9 cellular contexts compared by ENCODE assay signal in genomic region chr5:91293131-91293530, GRCh38.
A peak's percentile ranks its signal among the peaks of the same experiment; 100 is the strongest.
DNase-seq lines count a peak whose midpoint lies in the region; ATAC-seq, FAIRE-seq and TF ChIP-seq lines count a peak whose summit lies in the region.
"Had no signal": no experiment of that assay in that cellular context is flagged by ENCODE, and none has a peak within 500 bp of the region (broad histone marks: within the 10 kb centered on the region; RNA-seq: fewer than 3 reads in every experiment).

No MANE protein-coding gene starts in this region.

- ATAC-seq in A549 (peak in 1 of 2 experiments; percentile 16; a peak in 1 of 6 replicates), GM19395 (IDR thresholded peaks at IDR 0.05; ENCODE audit: unreplicated experiment) (peak; percentile 97), HG03135 (IDR thresholded peaks at IDR 0.05; ENCODE audit: unreplicated experiment) (peak; percentile 98)
- ATAC-seq in activated CD8-positive, alpha-beta T cell treated with anti-CD3 and anti-CD28 coated beads for 36 hours: peak; percentile 76

- TF ChIP-seq CTCF in A549 (IDR thresholded peaks at IDR 0.05) (no peak), A673 (conservative IDR thresholded peaks at IDR 0.05; ENCODE audit: low read depth, low read length) (no peak)
- TF ChIP-seq CTCF in activated CD8-positive, alpha-beta T cell treated with anti-CD3 and anti-CD28 coated beads for 36 hours (IDR thresholded peaks at IDR 0.05): no peak

- no peaks in the 10 kb centered on the region for H3K36me3 ChIP-seq in A673 (ENCODE audit: insufficient read depth, low read length, poor library complexity, severe bottlenecking)

- intact Hi-C loops in activated CD8-positive, alpha-beta T cell treated with anti-CD3 and anti-CD28 coated beads for 36 hours (cut with micrococcal nuclease): no loop called here
- intact Hi-C loops in A673 (cut with micrococcal nuclease; ENCODE audit: unreplicated experiment): no loop called here

- peaks cover 18% of the 10 kb centered on the region for H3K4me1 Mint-ChIP-seq in activated CD8-positive, alpha-beta T cell treated with anti-CD3 and anti-CD28 coated beads for 36 hours (ENCODE audit: low read depth)

- BruUV-seq in A673 (replicated peaks; lab: Mats Ljungman, UMichigan): no TSS peak

- no peak overlapping the region for H3K27ac Mint-ChIP-seq in activated CD8-positive, alpha-beta T cell treated with anti-CD3 and anti-CD28 coated beads for 36 hours

- no peak overlapping the region for H3K4me3 Mint-ChIP-seq in activated CD8-positive, alpha-beta T cell treated with anti-CD3 and anti-CD28 coated beads for 36 hours

- POLR2A ChIA-PET in A549 (lab: Yijun Ruan, JAX): no interaction called here
- POLR2A ChIA-PET in activated CD8-positive, alpha-beta T cell treated with anti-CD3 and anti-CD28 coated beads for 36 hours (lab: Charles Lee): no interaction called here
- POLR2A ChIA-PET in A673 (lab: Charles Lee; ENCODE audit: low non-redundant PET): no interaction called here

- no peak for TF ChIP-seq EP300 in A549 (IDR thresholded peaks at IDR 0.05)

- DNase-seq in A549 (ENCODE audit: low read depth in 1 of 2, low spot score in 1 of 2): no peak
- peak; percentile 61 for DNase-seq in activated CD8-positive, alpha-beta T cell treated with anti-CD3 and anti-CD28 coated beads for 36 hours
- no peak for DNase-seq in activated effector memory CD4-positive, alpha-beta T cell treated with anti-CD3 and anti-CD28 coated beads, Interleukin-2, amount 50 U/mL, for 16 hours
- DNase-seq in A673 (ENCODE audit: low spot score): no peak
- DNase-seq in germinal center (ENCODE audit: low spot score): no peak
- DNase-seq in activated effector memory CD4-positive, alpha-beta T cell treated with Interleukin-2 at 50 U/mL for 16 hours: no peak
- DNase-seq: DMS79 had no signal

- no peaks in the 10 kb centered on the region for H3K27me3 ChIP-seq in A673 (replicated peaks; ENCODE audit: insufficient read depth, low read depth, low read length, poor library complexity)

- no peaks in the 10 kb centered on the region for H3K9me3 Mint-ChIP-seq in activated CD8-positive, alpha-beta T cell treated with anti-CD3 and anti-CD28 coated beads for 36 hours

- no peaks in the 10 kb centered on the region for H3K36me3 Mint-ChIP-seq in activated CD8-positive, alpha-beta T cell treated with anti-CD3 and anti-CD28 coated beads for 36 hours (ENCODE audit: low read depth)

- no peaks in the 10 kb centered on the region for H3K9me3 ChIP-seq in A549
- no peaks in the 10 kb centered on the region for H3K9me3 ChIP-seq in A673 (ENCODE audit: low read depth, low read length, poor library complexity, severe bottlenecking)

- H3K4me3 ChIP-seq in A549 (no peak overlapping the region), A673 (ENCODE audit: low read depth, low read length, poor library complexity, severe bottlenecking) (no peak overlapping the region)

- H3K27ac ChIP-seq in A549 (peak overlapping the region in 1 of 2 experiments; percentile 57; a peak in 3 of 6 replicates), A673 (ENCODE audit: low read depth, low read length, poor library complexity, severe bottlenecking) (no peak overlapping the region)

- CTCF ChIA-PET in A549 (lab: Yijun Ruan, JAX): interaction anchor here (1.1 to 3.4 kb wide), 2 partner anchors 9 to 91 kb away, joined by 3 to 21 read pairs; partner anchors contain the start of gene ARRDC3
- CTCF ChIA-PET in activated CD8-positive, alpha-beta T cell treated with anti-CD3 and anti-CD28 coated beads for 36 hours (lab: Charles Lee): no interaction called here
- CTCF ChIA-PET in A673 (lab: Charles Lee): no interaction called here

- H3K4me1 ChIP-seq in A549 (peaks cover 26% of the 10 kb centered on the region), A673 (ENCODE audit: insufficient read depth, low read length, poor library complexity, severe bottlenecking) (no peaks in the 10 kb centered on the region)

- no peak for TF ChIP-seq RAD21 in A549 (conservative IDR thresholded peaks at IDR 0.05 in 1 of 2, IDR thresholded peaks at IDR 0.05 in 1 of 2)

- no peak for TF ChIP-seq POLR2A in A549 (IDR thresholded peaks at IDR 0.05; ENCODE audit: low read length)

- FAIRE-seq in A549 (lab: Jason Lieb, UNC): peak; percentile 59

- no peaks in the 10 kb centered on the region for H3K27me3 Mint-ChIP-seq in activated CD8-positive, alpha-beta T cell treated with anti-CD3 and anti-CD28 coated beads for 36 hours

- peak overlapping the region; percentile 22; the same call in 2 of the 3 replicates for H3K4me2 ChIP-seq in A549

TF ChIP-seq in A549, 52 proteins besides CTCF, POLR2A, EP300 and RAD21:
- TF ChIP-seq REST (IDR thresholded peaks at IDR 0.05) (no peak), RARB (CRISPR knock-in tag; IDR thresholded peaks at IDR 0.05) (no peak), POLR2AphosphoS2 (conservative IDR thresholded peaks at IDR 0.05; ENCODE audit: low read length) (no peak), NR3C1 (IDR thresholded peaks at IDR 0.05) (no peak), TFCP2L1 (CRISPR knock-in tag; IDR thresholded peaks at IDR 0.05) (no peak), CHD4 (IDR thresholded peaks at IDR 0.05; ENCODE audit: borderline replicate concordance) (no peak), ZFP36 (IDR thresholded peaks at IDR 0.05; ENCODE audit: borderline replicate concordance, partially characterized antibody) (no peak), SREBF2 (IDR thresholded peaks at IDR 0.05) (no peak), BHLHE40 (IDR thresholded peaks at IDR 0.05; ENCODE audit: low read depth, low read length) (no peak), ZSCAN20 (CRISPR knock-in tag; IDR thresholded peaks at IDR 0.05) (no peak), CBX2 (IDR thresholded peaks at IDR 0.05; ENCODE audit: borderline replicate concordance, low read depth) (no peak), NPAS2 (CRISPR knock-in tag; IDR thresholded peaks at IDR 0.05; ENCODE audit: borderline replicate concordance) (no peak), CBX8 (IDR thresholded peaks at IDR 0.05) (no peak), FOSL2 (IDR thresholded peaks at IDR 0.05) (no peak), FOSL2 (CRISPR knock-in tag; IDR thresholded peaks at IDR 0.05) (no peak), CHD2 (IDR thresholded peaks at IDR 0.05; ENCODE audit: low read length, partially characterized antibody) (no peak), ZNF302 (CRISPR knock-in tag; IDR thresholded peaks at IDR 0.05) (no peak)
